ENCODE assay signal across 8 cellular contexts in genomic region chr1:78004719-78005346, GRCh38. TPM values are rescaled to one million over a fixed set of nuclear protein-coding genes. Genes with fewer than 3 reads are reported as not detected.
DNase-seq lines count a peak whose midpoint lies in the region; ATAC-seq, FAIRE-seq and TF ChIP-seq lines count a peak whose summit lies in the region.

DNAJB4 (plus strand) TSS chr1:78004939; CDS start chr1:78005111, 172 bp downstream.

- H2AK5ac ChIP-seq in IMR-90 (ENCODE audit: low read depth, low read length), result no peak within 1 kb of the TSS

- peak within 1 kb of the TSS; percentile 98 for H3K4me3 Mint-ChIP-seq in astrocyte (ENCODE audit: unreplicated experiment)
- H3K4me3 Mint-ChIP-seq in progenitor cell of endocrine pancreas (ENCODE audit: low read depth), result peak within 1 kb of the TSS; percentile 74

- H3K4me1 ChIP-seq in IMR-90 (ENCODE audit: control insufficient read depth, insufficient read depth, low read length) (peaks cover 4% of the 10 kb centered on the region), astrocyte (ENCODE audit: insufficient read depth, low read length) (peaks cover 6% of the 10 kb centered on the region), right atrium auricular region (peaks cover 0 to 38% of the 10 kb centered on the region in 2 donors)

- peaks cover 3% of the 10 kb centered on the region; the same call in 1 of the 2 replicates for H4K20me1 ChIP-seq in IMR-90 (ENCODE audit: insufficient read depth, low read length)
- peaks cover 20% of the 10 kb centered on the region for H4K20me1 ChIP-seq in astrocyte (ENCODE audit: insufficient read depth, low read length)

- H3K27me3 ChIP-seq in IMR-90 (ENCODE audit: control insufficient read depth, insufficient read depth, low read length), result no peaks in the 10 kb centered on the region
- no peaks in the 10 kb centered on the region for H3K27me3 ChIP-seq in astrocyte (ENCODE audit: insufficient read depth, low read length)
- H3K27me3 ChIP-seq in right atrium auricular region, result no peaks in the 10 kb centered on the region

- peak; percentile 94 for TF ChIP-seq POLR2A in IMR-90 (IDR thresholded peaks at IDR 0.05; ENCODE audit: low read depth, low read length)

- H3K79me2 ChIP-seq in astrocyte (ENCODE audit: insufficient read depth, low read length), result peaks cover 52% of the 10 kb centered on the region

- no peak within 1 kb of the TSS for H2AK9ac ChIP-seq in IMR-90 (replicated peaks; ENCODE audit: low read depth, low read length, poor library complexity)

- H2AFZ ChIP-seq in IMR-90 (replicated peaks; ENCODE audit: low read length, poor library complexity), result no peak within 1 kb of the TSS
- no peak within 1 kb of the TSS for H2AFZ ChIP-seq in astrocyte (ENCODE audit: low read depth, low read length)

- H3K9me1 ChIP-seq in IMR-90 (ENCODE audit: insufficient read depth, low read length), result no peaks in the 10 kb centered on the region

- peak within 1 kb of the TSS; percentile 16; the same call in 1 of the 2 replicates for H4K91ac ChIP-seq in IMR-90 (ENCODE audit: insufficient read depth, low read depth, low read length)

- peaks cover 3% of the 10 kb centered on the region for H3K36me3 Mint-ChIP-seq in astrocyte (ENCODE audit: low read depth, unreplicated experiment)
- H3K36me3 Mint-ChIP-seq in progenitor cell of endocrine pancreas (ENCODE audit: insufficient read depth), result no peaks in the 10 kb centered on the region

- H3K56ac ChIP-seq in IMR-90 (ENCODE audit: extremely low read depth, insufficient read depth, low read length), result peak within 1 kb of the TSS; percentile 73

- intact Hi-C loops in IMR-90 (cut with micrococcal nuclease), result loop anchor here (1.0 kb wide), 3 partner anchors 26 to 109 kb away; partner anchors contain the start of gene FUBP1

- TF ChIP-seq RAD21 in IMR-90 (IDR thresholded peaks at IDR 0.05; ENCODE audit: low read length), result peak; percentile 3; the same call in 1 of the 2 replicates

- H3K4ac ChIP-seq in IMR-90 (ENCODE audit: low read depth, low read length), result peak within 1 kb of the TSS; percentile 46; the same call in 1 of the 2 replicates

- peak within 1 kb of the TSS; percentile 47; the same call in 1 of the 2 replicates for H3K23ac ChIP-seq in IMR-90 (ENCODE audit: low read depth, low read length)

- peak; percentile 93 for FAIRE-seq in astrocyte (lab: Jason Lieb, UNC)

- peak; percentile 98 for ATAC-seq in GM21529 (IDR thresholded peaks at IDR 0.05; ENCODE audit: unreplicated experiment)
- peak; percentile 93 for ATAC-seq in IMR-90 (ENCODE audit: low read depth)
- peak; percentile 98 for ATAC-seq in SK-N-SH treated with all-trans-retinoic acid at 6 μM for 48 hours

- H2BK120ac ChIP-seq in IMR-90 (ENCODE audit: low read depth, low read length), result peak within 1 kb of the TSS; percentile 29; the same call in 1 of the 2 replicates

- H4K5ac ChIP-seq in IMR-90 (ENCODE audit: low read depth, low read length), result peak within 1 kb of the TSS; percentile 19; the same call in 1 of the 2 replicates

- H2BK5ac ChIP-seq in IMR-90 (ENCODE audit: low read depth, low read length, poor library complexity, severe bottlenecking), result peak within 1 kb of the TSS; percentile 100

- H3K9ac ChIP-seq in IMR-90 (ENCODE audit: low read depth, low read length) (peak within 1 kb of the TSS; percentile 90), astrocyte (ENCODE audit: low read length) (peak within 1 kb of the TSS; percentile 99)

- H2BK15ac ChIP-seq in IMR-90 (ENCODE audit: low read depth, low read length), result no peak within 1 kb of the TSS

- H3K14ac ChIP-seq in IMR-90 (replicated peaks; ENCODE audit: low read depth, low read length), result peak within 1 kb of the TSS; percentile 5; the same call in 1 of the 2 replicates

- 0% methylated on average over 5 of the region's 12 CpGs; no CpG with 5 or more reads in 1 of the 2 experiments for WGBS in IMR-90 (ENCODE audit: extremely low coverage in 2 of 2, insufficient read length in 1 of 2), 2 experiments

- H3K4me3 ChIP-seq in IMR-90 (ENCODE audit: insufficient read depth, low read depth, low read length) (peak within 1 kb of the TSS; percentile 80), astrocyte (ENCODE audit: insufficient read depth, low read depth, low read length) (peak within 1 kb of the TSS; percentile 87), right atrium auricular region (peak within 1 kb of the TSS; percentile 66 to 78)

- DNase-seq in DMS153 (lab: John Stamatoyannopoulos, UW), result peak; percentile 56
- peak; percentile 99 for DNase-seq in IMR-90
- peak; percentile 98 for DNase-seq in astrocyte (ENCODE audit: low read depth)
- DNase-seq in right atrium auricular region (ENCODE audit: low spot score), result peak; percentile 80
- DNase-seq in progenitor cell of endocrine pancreas (ENCODE audit: low spot score, unreplicated experiment), result no peak
- DNase-seq in NCI-H1436 (lab: John Stamatoyannopoulos, UW), result no peak

- POLR2A ChIA-PET in IMR-90 (lab: Charles Lee; ENCODE audit: unreplicated experiment), result interaction anchor here (0.6 to 2.1 kb wide), 6 partner anchors 19 to 342 kb away, joined by 3 to 9 read pairs (median 3); partner anchors contain the start of gene FUBP1

- CTCF ChIA-PET in IMR-90 (lab: Yijun Ruan, JAX), result interaction anchor here (0.6 to 2.7 kb wide), 4 partner anchors 10 to 1014 kb away, joined by 3 to 7 read pairs (median 4); no protein-coding TSS in a partner anchor

- TF ChIP-seq CTCF in IMR-90 (conservative IDR thresholded peaks at IDR 0.05; ENCODE audit: low read depth, low read length), result no peak
- TF ChIP-seq CTCF in astrocyte (IDR thresholded peaks at IDR 0.05; ENCODE audit: insufficient read depth, low read depth, low read length), result no peak
- no peak for TF ChIP-seq CTCF in right atrium auricular region (IDR thresholded peaks at IDR 0.05)
- no peak for TF ChIP-seq CTCF in progenitor cell of endocrine pancreas (IDR thresholded peaks at IDR 0.05; ENCODE audit: unreplicated experiment)

- BruUV-seq in IMR-90 (replicated peaks; lab: Mats Ljungman, UMichigan), result TSS peak; percentile 72

- dilution Hi-C loops in IMR-90 (cut with HindIII; ENCODE audit: low sequenced_read_pairs, unreplicated experiment), result no loop called here

- peak within 1 kb of the TSS in 1 of 2 experiments; percentile 64; a peak in 1 of 4 replicates for H4K8ac ChIP-seq in IMR-90 (ENCODE audit: low read depth in 2 of 2, low read length in 2 of 2)

- peaks cover 15% of the 10 kb centered on the region for H3K4me1 Mint-ChIP-seq in astrocyte (ENCODE audit: low read depth, unreplicated experiment)
- H3K4me1 Mint-ChIP-seq in progenitor cell of endocrine pancreas (ENCODE audit: low read depth), result peaks cover 17% of the 10 kb centered on the region

- H3K9me3 Mint-ChIP-seq in astrocyte (ENCODE audit: unreplicated experiment), result no peaks in the 10 kb centered on the region
- no peaks in the 10 kb centered on the region for H3K9me3 Mint-ChIP-seq in progenitor cell of endocrine pancreas (ENCODE audit: low read depth)

- H3K18ac ChIP-seq in IMR-90 (ENCODE audit: low read depth, low read length), result peak within 1 kb of the TSS; percentile 91

- H3K79me1 ChIP-seq in IMR-90 (ENCODE audit: low read depth in 1 of 2, low read length in 2 of 2), result peaks cover 0 to 20% of the 10 kb centered on the region in 2 experiments; a peak in 2 of 4 replicates

- H2BK20ac ChIP-seq in IMR-90 (ENCODE audit: low read depth, low read length), result no peak within 1 kb of the TSS; the same call in 1 of the 2 replicates

- H3K27me3 Mint-ChIP-seq in astrocyte (ENCODE audit: low read depth, unreplicated experiment) (no peaks in the 10 kb centered on the region), progenitor cell of endocrine pancreas (no peaks in the 10 kb centered on the region)

- H3K9me3 ChIP-seq in IMR-90 (ENCODE audit: control insufficient read depth, insufficient read depth, low read length) (no peaks in the 10 kb centered on the region), astrocyte (ENCODE audit: insufficient read depth, low read depth, low read length) (no peaks in the 10 kb centered on the region), right atrium auricular region (no peaks in the 10 kb centered on the region)

- in situ Hi-C loops in IMR-90 (cut with MboI; ENCODE audit: low sequenced_read_pairs), result no loop called here

- peak within 1 kb of the TSS; percentile 96 for H3K27ac Mint-ChIP-seq in astrocyte (ENCODE audit: unreplicated experiment)
- peak within 1 kb of the TSS; percentile 99 for H3K27ac Mint-ChIP-seq in progenitor cell of endocrine pancreas

- H3K36me3 ChIP-seq in IMR-90 (ENCODE audit: control insufficient read depth, insufficient read depth, low read length), result no peaks in the 10 kb centered on the region
- H3K36me3 ChIP-seq in astrocyte (ENCODE audit: insufficient read depth, low read length), result no peaks in the 10 kb centered on the region
- H3K36me3 ChIP-seq in right atrium auricular region, result no peaks in the 10 kb centered on the region

- H3K4me2 ChIP-seq in IMR-90 (ENCODE audit: low read depth, low read length) (peak within 1 kb of the TSS; percentile 98), astrocyte (ENCODE audit: low read length) (peak within 1 kb of the TSS; percentile 85)

- H3K27ac ChIP-seq in IMR-90 (ENCODE audit: insufficient read depth, low read length), result peak within 1 kb of the TSS; percentile 85
- peak within 1 kb of the TSS; percentile 98 for H3K27ac ChIP-seq in astrocyte (ENCODE audit: low read depth, low read length)
- peak within 1 kb of the TSS; percentile 93 to 94 for H3K27ac ChIP-seq in right atrium auricular region

TF ChIP-seq in IMR-90, 13 proteins besides CTCF, POLR2A, EP300 and RAD21 (continues in another document):
- TF ChIP-seq CHD1 (IDR thresholded peaks at IDR 0.05; ENCODE audit: low read depth, low read length), result 0 out of 2 replicates have a peak, but pooled peaks have one; percentile 86

TF ChIP-seq in SK-N-SH treated with all-trans-retinoic acid at 6 μM for 48 hours, 23 proteins besides CTCF, POLR2A, EP300 and RAD21 (continues in another document):
- no peak for TF ChIP-seq POU6F1 (CRISPR knock-in tag; IDR thresholded peaks at IDR 0.05; ENCODE audit: borderline replicate concordance, low read depth)

RNA-seq across cellular contexts. Expression of gene DNAJB4, which starts in this region (rescaled TPM):
- total RNA-seq in IMR-90 (2012; rRNA removed) (30.6 and 76.1 TPM in 2 replicates), astrocyte (57.9 and 58.6 TPM in 2 replicates), right atrium auricular region (10 to 100 TPM; 60.9 to 83.6 TPM), progenitor cell of endocrine pancreas (27.2 and 30.1 TPM in 2 replicates)
- polyA plus RNA-seq in IMR-90 (2012; rRNA removed), result 24.1 and 31.0 TPM in 2 replicates
- 4.0 and 4.1 TPM in 2 replicates for polyA plus RNA-seq in IMR-90 (2012; cell fraction: cytosol; rRNA removed)
- polyA plus RNA-seq in IMR-90 (2012; cell fraction: nucleus; rRNA removed; ENCODE audit: low replicate concordance), result 3.2 and 15.4 TPM in 2 replicates

Comparison
In these comparisons a context has a peak if more than half of its experiments do, and no peak if none do; other contexts are left out.
1. DNase-seq: peak in DMS153 (single experiment), IMR-90 (single experiment), astrocyte (single experiment) and right atrium auricular region (single experiment); none in progenitor cell of endocrine pancreas (single experiment) and NCI-H1436 (single experiment).
2. Peak in every context shown above with its lines, with median percentiles within 50 percentile points of each other: ATAC-seq, H3K27ac ChIP-seq and H3K4me3 ChIP-seq.